ENCODE assay signal across 7 cellular contexts in genomic region chr1:109282952-109283747, GRCh38.
DNase-seq lines count a peak whose midpoint lies in the region; ATAC-seq, FAIRE-seq and TF ChIP-seq lines count a peak whose summit lies in the region.

TSS of gene PSRC1 (minus strand) at chr1:109283145.

- TF ChIP-seq CTCF in astrocyte of the spinal cord (IDR thresholded peaks at IDR 0.05; ENCODE audit: low read depth, low read length) (peak; percentile 75), retinal pigment epithelial cell (conservative IDR thresholded peaks at IDR 0.05; ENCODE audit: low read depth, low read length) (peak; percentile 62)

- FAIRE-seq in GM18507 (lab: Jason Lieb, UNC), result peak; percentile 91

- in situ Hi-C loops in astrocyte of the spinal cord (cut with HindIII; ENCODE audit: low sequenced_read_pairs), result no loop called here

- peak; percentile 96 for ATAC-seq in HG02981 (IDR thresholded peaks at IDR 0.05; ENCODE audit: unreplicated experiment)

- peak within 1 kb of the TSS; percentile 88 for H3K4me3 ChIP-seq in astrocyte of the spinal cord (ENCODE audit: low read depth, low read length)
- peak within 1 kb of the TSS; percentile 88 for H3K4me3 ChIP-seq in retinal pigment epithelial cell (ENCODE audit: low read length)

- DNase-seq in GM18507 (ENCODE audit: extremely low spot score, insufficient read length, low read depth), result peak; percentile 97
- peak; percentile 93 for DNase-seq in NCI-H2029 treated with DMSO at 0.1 percent for 48 hours (lab: John Stamatoyannopoulos, UW)
- DNase-seq in T-helper 9 cell, result peak; percentile 84
- DNase-seq in astrocyte of the spinal cord (ENCODE audit: low read depth, low spot score), result peak; percentile 97
- DNase-seq in hippocampal formation (lab: John Stamatoyannopoulos, UW), result peak; percentile 95 to 99
- DNase-seq in retinal pigment epithelial cell (ENCODE audit: low read depth), result peak; percentile 81

Comparison
In these comparisons a context has a peak if more than half of its experiments do, and no peak if none do; other contexts are left out.
1. Peak in every context shown above with its lines: DNase-seq, ATAC-seq and H3K4me3 ChIP-seq.